ENCODE assay signal across 8 cellular contexts in the genomic region with DNA sequence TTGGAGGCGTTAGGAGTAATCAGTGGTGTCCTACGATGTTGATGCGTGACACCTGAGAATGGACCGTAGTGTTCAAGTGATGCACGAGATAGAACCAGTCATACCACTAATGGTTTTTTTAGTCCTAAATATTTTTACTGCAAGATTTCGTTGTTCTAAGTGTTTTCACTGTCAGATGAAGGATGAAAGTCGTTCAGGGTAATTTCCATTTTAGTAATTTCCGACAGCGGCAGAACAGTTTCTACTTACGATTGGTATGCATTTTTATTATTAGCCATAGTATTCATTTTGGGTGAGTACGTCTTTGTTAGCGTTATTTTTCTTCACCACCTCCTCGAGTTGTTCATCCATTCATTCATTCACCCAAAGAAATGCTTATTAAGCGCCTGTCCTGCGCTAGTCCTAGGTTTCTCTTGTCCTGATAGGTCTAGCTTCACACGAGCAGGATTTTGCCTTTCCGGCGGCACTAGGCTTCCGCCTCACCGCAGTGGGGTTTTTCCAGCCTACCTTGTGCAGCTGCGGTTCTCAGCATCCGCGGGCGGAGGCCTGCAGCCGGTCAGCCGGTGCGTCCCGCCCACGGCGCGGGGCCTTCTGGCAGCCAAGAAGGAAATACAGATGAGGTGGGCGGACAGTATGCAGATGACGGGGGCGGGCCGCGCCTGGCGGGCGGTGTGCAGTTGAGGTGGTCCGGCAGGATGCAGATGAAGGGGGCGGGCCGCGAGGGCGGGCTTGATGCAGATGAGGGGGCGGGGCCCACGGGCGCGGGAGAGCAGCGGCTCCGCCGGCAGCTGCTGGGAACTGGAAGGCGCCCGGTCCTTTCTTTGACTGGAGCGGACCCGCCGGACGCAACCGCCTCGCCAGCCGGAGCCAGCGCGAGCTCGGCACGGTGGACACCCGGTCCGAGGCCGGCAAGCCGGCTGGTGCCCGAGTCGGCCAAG.
DNase-seq lines count a peak whose midpoint lies in the region; ATAC-seq and TF ChIP-seq lines count a peak whose summit lies in the region.

No MANE protein-coding gene starts in this region.

- no peaks in the 10 kb centered on the region for H3K9me3 Mint-ChIP-seq in activated T-helper 17 cell treated with anti-CD3 and anti-CD28 coated beads, Interleukin-2, amount 50 U/mL, for 72 hours
- H3K9me3 Mint-ChIP-seq in naive thymus-derived CD4-positive, alpha-beta T cell, result peaks cover 0 to 3% (median 0%) of the 10 kb centered on the region in 11 donors
- no peaks in the 10 kb centered on the region for H3K9me3 Mint-ChIP-seq in stimulated activated effector memory CD8-positive, alpha-beta T cell treated with anti-CD3 and anti-CD28 coated beads, Interleukin-12 subunit alpha, Interleukin-12 subunit beta, amount 100 ng/mL, for 72 hours

- peak; percentile 89 for ATAC-seq in GM21717 (IDR thresholded peaks at IDR 0.05; ENCODE audit: unreplicated experiment)
- peak; percentile 91 for ATAC-seq in activated T-helper 17 cell treated with anti-CD3 and anti-CD28 coated beads, Interleukin-2, amount 50 U/mL, for 72 hours (replicated peaks)
- peak; percentile 99 for ATAC-seq in naive thymus-derived CD4-positive, alpha-beta T cell
- ATAC-seq in stimulated activated effector memory CD8-positive, alpha-beta T cell treated with anti-CD3 and anti-CD28 coated beads, Interleukin-12 subunit alpha, Interleukin-12 subunit beta, amount 100 ng/mL, for 72 hours, result peak; percentile 96

- peaks cover 6 to 15% of the 10 kb centered on the region in 2 donors for H3K4me1 ChIP-seq in naive thymus-derived CD4-positive, alpha-beta T cell (ENCODE audit: control insufficient read depth in 2 of 2, insufficient read depth in 2 of 2, low read length in 2 of 2)

- no peak for TF ChIP-seq CTCF in fibroblast of mammary gland (conservative IDR thresholded peaks at IDR 0.05; ENCODE audit: control insufficient read depth, insufficient read depth, low read depth, low read length)

- no peak overlapping the region for H3K27ac Mint-ChIP-seq in activated T-helper 17 cell treated with anti-CD3 and anti-CD28 coated beads, Interleukin-2, amount 50 U/mL, for 72 hours
- no peak overlapping the region for H3K27ac Mint-ChIP-seq in naive thymus-derived CD4-positive, alpha-beta T cell
- no peak overlapping the region for H3K27ac Mint-ChIP-seq in stimulated activated effector memory CD8-positive, alpha-beta T cell treated with anti-CD3 and anti-CD28 coated beads, Interleukin-12 subunit alpha, Interleukin-12 subunit beta, amount 100 ng/mL, for 72 hours

- no peak overlapping the region for H3K4me3 Mint-ChIP-seq in activated T-helper 17 cell treated with anti-CD3 and anti-CD28 coated beads, Interleukin-2, amount 50 U/mL, for 72 hours
- no peak overlapping the region for H3K4me3 Mint-ChIP-seq in naive thymus-derived CD4-positive, alpha-beta T cell
- H3K4me3 Mint-ChIP-seq in stimulated activated effector memory CD8-positive, alpha-beta T cell treated with anti-CD3 and anti-CD28 coated beads, Interleukin-12 subunit alpha, Interleukin-12 subunit beta, amount 100 ng/mL, for 72 hours, result no peak overlapping the region

- H3K4me1 Mint-ChIP-seq in activated T-helper 17 cell treated with anti-CD3 and anti-CD28 coated beads, Interleukin-2, amount 50 U/mL, for 72 hours, result no peaks in the 10 kb centered on the region
- peaks cover 0 to 7% (median 4%) of the 10 kb centered on the region in 7 donors for H3K4me1 Mint-ChIP-seq in naive thymus-derived CD4-positive, alpha-beta T cell
- peaks cover 10% of the 10 kb centered on the region for H3K4me1 Mint-ChIP-seq in stimulated activated effector memory CD8-positive, alpha-beta T cell treated with anti-CD3 and anti-CD28 coated beads, Interleukin-12 subunit alpha, Interleukin-12 subunit beta, amount 100 ng/mL, for 72 hours

- no peaks in the 10 kb centered on the region for H3K9me3 ChIP-seq in naive thymus-derived CD4-positive, alpha-beta T cell (ENCODE audit: control insufficient read depth in 2 of 3, low read length in 3 of 3)

- H3K27ac ChIP-seq in naive thymus-derived CD4-positive, alpha-beta T cell (ENCODE audit: low read depth, low read length), result peak overlapping the region; percentile 33

- DNase-seq in DMS53 treated with DMSO at 0.1 percent for 48 hours (lab: John Stamatoyannopoulos, UW; ENCODE audit: unreplicated experiment) (peak; percentile 90), RKO (ENCODE audit: low spot score) (peak; percentile 95), fibroblast of mammary gland (ENCODE audit: low read depth) (peak; percentile 86)
- DNase-seq in Jurkat, Clone E6-1 (ENCODE audit: low read depth, low spot score), result peak; percentile 91
- peak; percentile 88 to 94 (median 91) for DNase-seq in naive thymus-derived CD4-positive, alpha-beta T cell
- DNase-seq in stimulated activated effector memory CD8-positive, alpha-beta T cell treated with anti-CD3 and anti-CD28 coated beads, Interleukin-12 subunit alpha, Interleukin-12 subunit beta, amount 100 ng/mL, for 72 hours (ENCODE audit: low spot score in 2 of 2), result peak; percentile 88 to 97

- no peaks in the 10 kb centered on the region for H3K36me3 Mint-ChIP-seq in activated T-helper 17 cell treated with anti-CD3 and anti-CD28 coated beads, Interleukin-2, amount 50 U/mL, for 72 hours (ENCODE audit: low read depth)
- H3K36me3 Mint-ChIP-seq in naive thymus-derived CD4-positive, alpha-beta T cell, result no peaks in the 10 kb centered on the region
- peaks cover 5% of the 10 kb centered on the region for H3K36me3 Mint-ChIP-seq in stimulated activated effector memory CD8-positive, alpha-beta T cell treated with anti-CD3 and anti-CD28 coated beads, Interleukin-12 subunit alpha, Interleukin-12 subunit beta, amount 100 ng/mL, for 72 hours

- no peaks in the 10 kb centered on the region for H3K36me3 ChIP-seq in naive thymus-derived CD4-positive, alpha-beta T cell (ENCODE audit: control insufficient read depth in 2 of 3, insufficient read depth in 3 of 3, low read length in 3 of 3)

- intact Hi-C loops in naive thymus-derived CD4-positive, alpha-beta T cell (cut with micrococcal nuclease), result loop anchor here (1.0 to 10.0 kb wide), 8 partner anchors 33 to 1397 kb away; partner anchors contain the start of genes AKAP10 (in 2 of the 2) and MAP2K3 (in 1 of the 2)

- peak overlapping the region; percentile 50 for H3K4me3 ChIP-seq in Jurkat, Clone E6-1 (ENCODE audit: low read length)
- peak overlapping the region; percentile 50 for H3K4me3 ChIP-seq in fibroblast of mammary gland (ENCODE audit: control insufficient read depth, low read depth, low read length)
- H3K4me3 ChIP-seq in naive thymus-derived CD4-positive, alpha-beta T cell (ENCODE audit: low read length), result peak overlapping the region; percentile 58

- POLR2A ChIA-PET in naive thymus-derived CD4-positive, alpha-beta T cell (lab: Charles Lee), result interaction anchor here (0.9 kb wide), 1 partner anchor 178 kb away, joined by 3 read pairs; the partner anchor contains the start of gene AKAP10

- H3K27me3 ChIP-seq in naive thymus-derived CD4-positive, alpha-beta T cell (ENCODE audit: control insufficient read depth in 2 of 2, insufficient read depth in 2 of 2, low read length in 2 of 2), result peaks cover 0 to 2% of the 10 kb centered on the region in 2 donors

- peaks cover 3% of the 10 kb centered on the region for H3K27me3 Mint-ChIP-seq in activated T-helper 17 cell treated with anti-CD3 and anti-CD28 coated beads, Interleukin-2, amount 50 U/mL, for 72 hours
- H3K27me3 Mint-ChIP-seq in naive thymus-derived CD4-positive, alpha-beta T cell, result peaks cover 0 to 23% (median 0%) of the 10 kb centered on the region in 5 donors

- CTCF ChIA-PET in naive thymus-derived CD4-positive, alpha-beta T cell (lab: Charles Lee), result no interaction called here

Comparison
In these comparisons a context has a peak if more than half of its experiments do, and no peak if none do; other contexts are left out.
1. Peak in every context shown above with its lines: DNase-seq, ATAC-seq, H3K4me3 ChIP-seq and H3K27ac ChIP-seq.